9 cellular contexts compared by ENCODE assay signal in genomic region chr1:42463906-42464305, GRCh38. TPM values are rescaled to one million over a fixed set of nuclear protein-coding genes. Genes with fewer than 3 reads are reported as not detected.
DNase-seq lines count a peak whose midpoint lies in the region; ATAC-seq and TF ChIP-seq lines count a peak whose summit lies in the region.
"Had no signal": no experiment of that assay in that cellular context is flagged by ENCODE, and none has a peak within 500 bp of the region (broad histone marks: within the 10 kb centered on the region; RNA-seq: fewer than 3 reads in every experiment).

No MANE protein-coding gene starts in this region.

- H3K27me3 ChIP-seq in right cardiac atrium (ENCODE audit: control insufficient read depth, insufficient read depth) = no peaks in the 10 kb centered on the region
- H3K27me3 ChIP-seq in right atrium auricular region = no peaks in the 10 kb centered on the region
- no peaks in the 10 kb centered on the region for H3K27me3 ChIP-seq in brain microvascular endothelial cell (replicated peaks)
- H3K27me3 ChIP-seq in aorta (ENCODE audit: control insufficient read depth in 1 of 2, insufficient read depth in 2 of 2, low read length in 1 of 2) = no peaks in the 10 kb centered on the region

- TF ChIP-seq CTCF in right atrium auricular region (IDR thresholded peaks at IDR 0.05) (no peak), brain microvascular endothelial cell (IDR thresholded peaks at IDR 0.05; ENCODE audit: low read depth, low read length, missing control alignments) (no peak), mesothelial cell of epicardium (IDR thresholded peaks at IDR 0.05; ENCODE audit: unreplicated experiment) (no peak)

- no peaks in the 10 kb centered on the region for H3K4me1 ChIP-seq in right cardiac atrium (ENCODE audit: control insufficient read depth, insufficient read depth, low read length)
- H3K4me1 ChIP-seq in right atrium auricular region = peaks cover 0 to 17% of the 10 kb centered on the region in 2 donors
- H3K4me1 ChIP-seq in aorta (ENCODE audit: control insufficient read depth in 1 of 2, insufficient read depth in 2 of 2, low read length in 2 of 2) = peaks cover 0 to 2% of the 10 kb centered on the region in 2 donors

- peaks cover 16% of the 10 kb centered on the region for H3K36me3 ChIP-seq in right atrium auricular region
- no peaks in the 10 kb centered on the region for H3K36me3 ChIP-seq in brain microvascular endothelial cell (replicated peaks)
- peaks cover 0 to 2% of the 10 kb centered on the region in 2 donors for H3K36me3 ChIP-seq in aorta (ENCODE audit: control insufficient read depth in 1 of 2, insufficient read depth in 2 of 2, low read length in 1 of 2)

- H3K27ac ChIP-seq in right cardiac atrium (ENCODE audit: low read length) (no peak overlapping the region), right atrium auricular region (no peak overlapping the region), brain microvascular endothelial cell (no peak overlapping the region), aorta (ENCODE audit: low read depth in 1 of 2, low read length in 2 of 2) (no peak overlapping the region)

- H3K36me3 Mint-ChIP-seq in mesothelial cell of epicardium = peaks cover 7% of the 10 kb centered on the region

- ATAC-seq in right cardiac atrium (no peak), aorta (ENCODE audit: low FRiP score) (no peak)

- H3K27me3 Mint-ChIP-seq in mesothelial cell of epicardium (ENCODE audit: low read depth) = no peaks in the 10 kb centered on the region

- peaks cover 17% of the 10 kb centered on the region for H3K4me1 Mint-ChIP-seq in mesothelial cell of epicardium

- DNase-seq in right cardiac atrium = no peak
- DNase-seq in right atrium auricular region (ENCODE audit: low spot score) = no peak
- DNase-seq in brain microvascular endothelial cell = no peak
- DNase-seq in mesothelial cell of epicardium (ENCODE audit: low spot score in 2 of 2, unreplicated experiment in 2 of 2) = no peak
- DNase-seq in aorta = no peak
- no peak for DNase-seq in NOMO-1 treated with dmso at 0.1 percent for 144 hours (lab: John Stamatoyannopoulos, UW; ENCODE audit: unreplicated experiment)
- no peak for DNase-seq in foreskin melanocyte
- DNase-seq in T-helper 9 cell = no peak

- intact Hi-C loops in right cardiac atrium (cut with DNase I) (no loop called here), aorta (cut with DNase I) (no loop called here)

- peak overlapping the region; percentile 83 for H3K4me3 Mint-ChIP-seq in mesothelial cell of epicardium

- peak overlapping the region; percentile 59 for H3K4me3 ChIP-seq in right cardiac atrium (ENCODE audit: low read length)
- H3K4me3 ChIP-seq in right atrium auricular region = peak overlapping the region in 1 of 2 donors; percentile 78
- H3K4me3 ChIP-seq in brain microvascular endothelial cell (ENCODE audit: low read depth, low read length) = peak overlapping the region; percentile 75
- H3K4me3 ChIP-seq in aorta (ENCODE audit: low read length in 2 of 2) = peak overlapping the region; percentile 48 to 83

- WGBS in right cardiac atrium = 73% methylated on average over 3 of the region's 3 CpGs
- 65 to 74% methylated on average over 3 of the region's 3 CpGs for WGBS in aorta, 2 donors

- H3K9me3 Mint-ChIP-seq in mesothelial cell of epicardium = no peaks in the 10 kb centered on the region

- in situ Hi-C loops in brain microvascular endothelial cell (cut with HindIII; ENCODE audit: low pct_ligation_motif_present, low sequenced_read_pairs) = no loop called here

- H3K27ac Mint-ChIP-seq in mesothelial cell of epicardium = peak overlapping the region; percentile 62

- H3K9me3 ChIP-seq in right cardiac atrium (ENCODE audit: control insufficient read depth, low read length) (no peaks in the 10 kb centered on the region), right atrium auricular region (no peaks in the 10 kb centered on the region), aorta (ENCODE audit: control insufficient read depth, low read length) (no peaks in the 10 kb centered on the region)

RNA-seq across cellular contexts. Expression of gene CCDC30, which starts 0.8 kb away (rescaled TPM):
- 1 to 10 TPM; 1.4 to 2.9 (median 2.3) TPM for total RNA-seq in right cardiac atrium
- polyA plus RNA-seq in right cardiac atrium = 0.61 TPM
- under 1 TPM; 0.47 to 0.63 TPM for total RNA-seq in right atrium auricular region
- total RNA-seq in mesothelial cell of epicardium = 5.1 to 7.5 TPM (median 5.8 TPM) in 3 replicates
- total RNA-seq in aorta = 1 to 10 TPM; 2.3 to 6.3 TPM
- polyA plus RNA-seq in aorta = 1 to 10 TPM; 1.8 to 2.3 TPM

RNA-seq across cellular contexts. Expression of gene PPCS, which starts 7.6 kb away (rescaled TPM):
- total RNA-seq in right cardiac atrium (10 to 100 TPM; 36.6 to 46.2 (median 40.6) TPM), right atrium auricular region (10 to 100 TPM; 36.8 to 42.6 TPM), mesothelial cell of epicardium (40.0 to 45.0 TPM (median 41.3 TPM) in 3 replicates), aorta (10 to 100 TPM; 33.7 to 41.8 TPM)
- polyA plus RNA-seq in right cardiac atrium (63.5 TPM), aorta (100 to 1,000 TPM in 1 of 2 donors, 10 to 100 TPM in 1; 66.3 to 171 TPM)

RNA-seq across cellular contexts. Expression of gene ZMYND12, which starts 8.1 kb away (rescaled TPM):
- 1 to 10 TPM in 2 of 4 donors, under 1 TPM in 2; 0.56 to 2.1 (median 1.2) TPM for total RNA-seq in right cardiac atrium
- 1.7 TPM for polyA plus RNA-seq in right cardiac atrium
- 1 to 10 TPM in 1 of 2 donors, under 1 TPM in 1; 0.26 to 3.4 TPM for total RNA-seq in right atrium auricular region
- total RNA-seq in mesothelial cell of epicardium = 0.54 to 0.91 TPM (median 0.76 TPM) in 3 replicates
- 1 to 10 TPM in 1 of 2 donors, not detected in 1; 1.1 TPM for total RNA-seq in aorta
- under 1 TPM in 1 of 2 donors, not detected in 1; 0.26 TPM for polyA plus RNA-seq in aorta
- total RNA-seq: T-helper 1 cell treated with Interleukin-12 subunit alpha and Interleukin-12 subunit beta and Interleukin-4 antibody, amounts not matched to agents 30 ng/mL and 1 ng/mL, for 36 hours had no signal
